ENCODE assay signal across 8 cellular contexts in genomic region chr17:81481815-81482505, GRCh38. TPM values are rescaled to one million over a fixed set of nuclear protein-coding genes. Genes with fewer than 3 reads are reported as not detected.
DNase-seq lines count a peak whose midpoint lies in the region; ATAC-seq, FAIRE-seq and TF ChIP-seq lines count a peak whose summit lies in the region.

No MANE protein-coding gene starts in this region.

- H3K36me3 ChIP-seq in KOPT-K1 (ENCODE audit: insufficient read depth, low read length) (no peaks in the 10 kb centered on the region), neural cell (ENCODE audit: insufficient read depth, low read length) (no peaks in the 10 kb centered on the region)
- H3K36me3 ChIP-seq in effector memory CD4-positive, alpha-beta T cell (ENCODE audit: control insufficient read depth, insufficient read depth, low read length), result no peaks in the 10 kb centered on the region

- peaks cover 9% of the 10 kb centered on the region for H3K79me2 ChIP-seq in neural cell (replicated peaks; ENCODE audit: insufficient read depth, low read length)

- peak overlapping the region; percentile 97 for H3K4me2 ChIP-seq in A549
- peak overlapping the region; percentile 44 for H3K4me2 ChIP-seq in neural cell (ENCODE audit: low read length)

- TF ChIP-seq CTCF in A549 (IDR thresholded peaks at IDR 0.05) (no peak), neural cell (IDR thresholded peaks at IDR 0.05; ENCODE audit: poor library complexity, severe bottlenecking) (no peak)

- H3K9me3 ChIP-seq in A549 (no peaks in the 10 kb centered on the region), KOPT-K1 (ENCODE audit: insufficient read depth, low read length, poor library complexity, severe bottlenecking) (no peaks in the 10 kb centered on the region), neural cell (ENCODE audit: low read length) (no peaks in the 10 kb centered on the region)
- H3K9me3 ChIP-seq in effector memory CD4-positive, alpha-beta T cell (ENCODE audit: control insufficient read depth, low read length), result no peaks in the 10 kb centered on the region

- POLR2A ChIA-PET in A549 (lab: Yijun Ruan, JAX), result interaction anchor here (1.1 kb wide), 1 partner anchor 63 kb away, joined by 4 read pairs; no protein-coding TSS in a partner anchor

- peak overlapping the region; percentile 40 for H2AFZ ChIP-seq in neural cell (ENCODE audit: low read depth, low read length)

- CTCF ChIA-PET in A549 (lab: Yijun Ruan, JAX), result interaction anchor here (1.0 to 8.6 kb wide), 11 partner anchors 8 to 339 kb away, joined by 3 to 184 read pairs (median 13); partner anchors contain the start of gene BAHCC1

- H4K20me1 ChIP-seq in neural cell (ENCODE audit: insufficient read depth), result no peaks in the 10 kb centered on the region

- TF ChIP-seq EP300 in A549 (IDR thresholded peaks at IDR 0.05) (no peak), neural cell (conservative IDR thresholded peaks at IDR 0.05; ENCODE audit: poor library complexity, severe bottlenecking) (no peak)

- TF ChIP-seq RAD21 in A549 (conservative IDR thresholded peaks at IDR 0.05 in 1 of 2, IDR thresholded peaks at IDR 0.05 in 1 of 2) (no peak), neural cell (conservative IDR thresholded peaks at IDR 0.05) (no peak)

- FAIRE-seq in A549 (lab: Jason Lieb, UNC), result no peak

- ATAC-seq in A549, result no peak

- H3K9me2 ChIP-seq in neural cell (ENCODE audit: insufficient read depth, low read length), result no peaks in the 10 kb centered on the region

- H3K4me3 ChIP-seq in A549, result peak overlapping the region; percentile 43
- H3K4me3 ChIP-seq in effector memory CD4-positive, alpha-beta T cell (ENCODE audit: insufficient read depth, low read depth, low read length, poor library complexity, severe bottlenecking), result peak overlapping the region; percentile 25
- peak overlapping the region; percentile 59 for H3K4me3 ChIP-seq in neural cell (ENCODE audit: low read length)

- peak overlapping the region; percentile 45 to 78; a peak in 5 of 6 replicates for H3K27ac ChIP-seq in A549
- H3K27ac ChIP-seq in KOPT-K1 (ENCODE audit: low read depth, low read length, poor library complexity, severe bottlenecking), result peak overlapping the region; percentile 98
- no peak overlapping the region for H3K27ac ChIP-seq in effector memory CD4-positive, alpha-beta T cell (ENCODE audit: insufficient read depth, low read length, poor library complexity, severe bottlenecking)
- H3K27ac ChIP-seq in neural cell (ENCODE audit: low read length), result peak overlapping the region; percentile 37

- WGBS in A549 (ENCODE audit: missing lambda C conversion rate), result 72% methylated on average over 18 of the region's 18 CpGs

- no peaks in the 10 kb centered on the region for H3F3A ChIP-seq in neural cell (ENCODE audit: insufficient read depth, low read length, poor library complexity, severe bottlenecking)

- peaks cover 29% of the 10 kb centered on the region for H3K4me1 ChIP-seq in A549
- peaks cover 26% of the 10 kb centered on the region for H3K4me1 ChIP-seq in effector memory CD4-positive, alpha-beta T cell (ENCODE audit: control insufficient read depth, insufficient read depth, low read length, poor library complexity, severe bottlenecking)

- peaks cover 14% of the 10 kb centered on the region for H3K27me3 ChIP-seq in effector memory CD4-positive, alpha-beta T cell (replicated peaks; ENCODE audit: control insufficient read depth, insufficient read depth, low read length, poor library complexity, severe bottlenecking)
- no peaks in the 10 kb centered on the region for H3K27me3 ChIP-seq in neural cell (ENCODE audit: insufficient read depth, low read depth, low read length)

- H3K9ac ChIP-seq in neural cell (ENCODE audit: low read length), result peak overlapping the region; percentile 42

- TF ChIP-seq POLR2A in A549 (IDR thresholded peaks at IDR 0.05; ENCODE audit: low read length), result no peak

- no peak for DNase-seq in A549 (ENCODE audit: low read depth in 1 of 2, low spot score in 1 of 2)
- no peak for DNase-seq in effector memory CD4-positive, alpha-beta T cell
- no peak for DNase-seq in activated effector memory CD4-positive, alpha-beta T cell treated with anti-CD3 and anti-CD28 coated beads, Interleukin-2, amount 50 U/mL, for 16 hours
- no peak for DNase-seq in nucleus accumbens (lab: John Stamatoyannopoulos, UW)
- no peak for DNase-seq in GM03348 (ENCODE audit: low spot score)
- no peak for DNase-seq in LoVo (ENCODE audit: low spot score)

TF ChIP-seq in A549, 52 proteins besides CTCF, POLR2A, EP300 and RAD21 (continues in another document):
- TF ChIP-seq HOXB13 (CRISPR knock-in tag; IDR thresholded peaks at IDR 0.05; ENCODE audit: low read depth), result no peak
- no peak for TF ChIP-seq ZFP36 (IDR thresholded peaks at IDR 0.05; ENCODE audit: borderline replicate concordance, partially characterized antibody)
- no peak for TF ChIP-seq ZSCAN20 (CRISPR knock-in tag; IDR thresholded peaks at IDR 0.05)
- no peak for TF ChIP-seq POLR2AphosphoS2 (conservative IDR thresholded peaks at IDR 0.05; ENCODE audit: low read length)
- TF ChIP-seq ZC3H11A (IDR thresholded peaks at IDR 0.05), result no peak
- TF ChIP-seq CEBPB (IDR thresholded peaks at IDR 0.05), result no peak
- TF ChIP-seq BHLHE40 (IDR thresholded peaks at IDR 0.05; ENCODE audit: low read depth, low read length), result no peak
- no peak for TF ChIP-seq MAZ (IDR thresholded peaks at IDR 0.05; ENCODE audit: borderline replicate concordance, low read depth, low read length)
- no peak for TF ChIP-seq BCL3 (IDR thresholded peaks at IDR 0.05)
- TF ChIP-seq CBX2 (IDR thresholded peaks at IDR 0.05; ENCODE audit: borderline replicate concordance, low read depth), result no peak
- no peak for TF ChIP-seq HEYL (CRISPR knock-in tag; IDR thresholded peaks at IDR 0.05)
- no peak for TF ChIP-seq CHD4 (IDR thresholded peaks at IDR 0.05; ENCODE audit: borderline replicate concordance)
- TF ChIP-seq MYC (IDR thresholded peaks at IDR 0.05; ENCODE audit: borderline replicate concordance, low read length), result no peak
- TF ChIP-seq ESRRA (IDR thresholded peaks at IDR 0.05; ENCODE audit: borderline replicate concordance, low read length), result no peak
- TF ChIP-seq RNF2 (IDR thresholded peaks at IDR 0.05; ENCODE audit: borderline replicate concordance, low read depth), result no peak; the same call in 1 of the 2 replicates

TF ChIP-seq in neural cell, 6 proteins besides CTCF, POLR2A, EP300 and RAD21:
- TF ChIP-seq TAF1 (IDR thresholded peaks at IDR 0.05; ENCODE audit: low read depth) (no peak), REST (IDR thresholded peaks at IDR 0.05; ENCODE audit: borderline replicate concordance) (no peak), SMC3 (conservative IDR thresholded peaks at IDR 0.05; ENCODE audit: poor library complexity) (no peak), EZH2 (IDR thresholded peaks at IDR 0.05; ENCODE audit: borderline replicate concordance, insufficient read depth, low read length, poor library complexity, severe bottlenecking) (no peak), POLR2AphosphoS5 (IDR thresholded peaks at IDR 0.05) (no peak), MXI1 (conservative IDR thresholded peaks at IDR 0.05; ENCODE audit: poor library complexity, severe bottlenecking) (no peak)

RNA-seq across cellular contexts. Expression of gene ACTG1, which starts 30.6 kb away (rescaled TPM):
- polyA plus RNA-seq in A549 (2011; rRNA removed) (2,042 and 2,306 TPM in 2 replicates), A549 (2017; fragmentation: RNase III; extraction: RNeasy Plus Mini Kit Qiagen cat#74134 plus additional on column Dnase treatment) (7,182 to 8,782 TPM (median 7,263 TPM) in 3 replicates), neural cell (8,273 and 9,187 TPM in 2 replicates)
- polyA plus RNA-seq in A549 (2012; cell fraction: cytosol; rRNA removed), result 14,539 and 15,776 TPM in 2 replicates
- 26,089 and 28,335 TPM in 2 replicates for polyA plus RNA-seq in A549 (2012; cell fraction: nucleus; rRNA removed)
- polyA minus RNA-seq in A549 (2011; rRNA and poly(A)+ RNA removed), result 2,054 and 3,772 TPM in 2 replicates
- polyA minus RNA-seq in neural cell, result 9,577 and 9,692 TPM in 2 replicates

RNA-seq across cellular contexts. Expression of gene FSCN2, which starts 46.2 kb away (rescaled TPM):
- 0.84 and 1.2 TPM in 2 replicates for polyA plus RNA-seq in A549 (2011; rRNA removed)
- polyA plus RNA-seq in A549 (2012; cell fraction: cytosol; rRNA removed), result 0.74 and 1.1 TPM in 2 replicates
- 7.5 and 8.3 TPM in 2 replicates for polyA plus RNA-seq in A549 (2012; cell fraction: nucleus; rRNA removed)
- 1.3 to 1.7 TPM (median 1.3 TPM) in 3 replicates for polyA plus RNA-seq in A549 (2017; fragmentation: RNase III; extraction: RNeasy Plus Mini Kit Qiagen cat#74134 plus additional on column Dnase treatment)
- 3.6 and 3.7 TPM in 2 replicates for polyA minus RNA-seq in A549 (2011; rRNA and poly(A)+ RNA removed)
- 3.6 and 4.8 TPM in 2 replicates for polyA plus RNA-seq in neural cell
- polyA minus RNA-seq in neural cell, result 7.3 and 9.7 TPM in 2 replicates
